10 cellular contexts compared by ENCODE assay signal in the genomic region with DNA sequence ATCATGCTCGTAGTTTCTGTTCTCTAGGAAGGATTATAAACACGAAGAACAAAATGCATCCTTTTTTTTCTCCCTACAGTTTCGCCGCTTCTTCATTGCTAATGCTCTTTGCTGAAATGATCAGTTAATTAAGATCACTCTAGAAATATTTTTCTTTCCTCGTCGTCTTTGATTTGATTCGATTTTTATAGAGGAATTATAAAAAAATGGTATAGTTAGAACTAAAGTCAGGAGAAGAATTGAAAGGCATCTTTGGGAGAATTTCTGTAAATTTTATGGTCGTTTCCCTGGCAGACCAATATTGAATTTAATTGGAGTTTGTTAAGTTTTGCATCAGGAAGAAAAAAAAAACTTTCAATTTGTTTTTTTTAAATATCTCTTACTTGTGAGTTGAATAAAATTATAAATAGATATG. TPM values are rescaled to one million over a fixed set of nuclear protein-coding genes. Genes with fewer than 3 reads are reported as not detected.
A peak's percentile ranks its signal among the peaks of the same experiment; 100 is the strongest.
DNase-seq lines count a peak whose midpoint lies in the region; ATAC-seq and TF ChIP-seq lines count a peak whose summit lies in the region.
"Had no signal": no experiment of that assay in that cellular context is flagged by ENCODE, and none has a peak within 500 bp of the region (broad histone marks: within the 10 kb centered on the region; RNA-seq: fewer than 3 reads in every experiment).

No MANE protein-coding gene starts in this region.

- H3K36me3 ChIP-seq in BE2C: no peaks in the 10 kb centered on the region
- H3K36me3 ChIP-seq in HUES64 (ENCODE audit: insufficient read depth, low read length): no peaks in the 10 kb centered on the region

- peaks cover 28% of the 10 kb centered on the region for H3K4me1 Mint-ChIP-seq in central memory CD8-positive, alpha-beta T cell
- H3K4me1 Mint-ChIP-seq in natural killer cell: peaks cover 28 to 45% of the 10 kb centered on the region in 2 donors

- H3K4me3 Mint-ChIP-seq in central memory CD8-positive, alpha-beta T cell: peak overlapping the region; percentile 77
- peak overlapping the region; percentile 87 for H3K4me3 Mint-ChIP-seq in natural killer cell

- intact Hi-C loops in natural killer cell (cut with micrococcal nuclease): loop anchor here (5.0 kb wide), 2 partner anchors 63 to 1778 kb away; a partner anchor contains a TSS

- peak overlapping the region; percentile 10 for H3K27ac Mint-ChIP-seq in central memory CD8-positive, alpha-beta T cell (ENCODE audit: low read depth)
- no peak overlapping the region for H3K27ac Mint-ChIP-seq in natural killer cell

- 19% methylated on average over 8 of the region's 8 CpGs for WGBS in HUES64

- H3K27ac ChIP-seq in HUES64 (ENCODE audit: low read depth, low read length): no peak overlapping the region
- H3K27ac ChIP-seq: body of pancreas had no signal

- no peak for DNase-seq in BE2C
- no peak for DNase-seq in central memory CD8-positive, alpha-beta T cell (ENCODE audit: low spot score in 2 of 2)
- no peak for DNase-seq in natural killer cell
- no peak for DNase-seq in NCI-H187 (lab: John Stamatoyannopoulos, UW)
- DNase-seq in NCI-H748 (lab: John Stamatoyannopoulos, UW; ENCODE audit: unreplicated experiment): no peak

- H3K9ac ChIP-seq in HUES64 (ENCODE audit: low read depth, low read length): no peak overlapping the region

- TF ChIP-seq CTCF in BE2C (IDR thresholded peaks at IDR 0.05; ENCODE audit: low read depth, low read length): no peak
- TF ChIP-seq CTCF in natural killer cell (IDR thresholded peaks at IDR 0.05): no peak

- no peak for ATAC-seq in central memory CD8-positive, alpha-beta T cell (replicated peaks; ENCODE audit: extremely low read depth, poor library complexity, severe bottlenecking)
- ATAC-seq in natural killer cell: no peak
- ATAC-seq in GM21526 (IDR thresholded peaks at IDR 0.05; ENCODE audit: low FRiP score, unreplicated experiment): no peak
- ATAC-seq in HG03571 (IDR thresholded peaks at IDR 0.05; ENCODE audit: unreplicated experiment): no peak

- H3K4me3 ChIP-seq in BE2C (ENCODE audit: low read depth, low read length) (peak overlapping the region; percentile 67), HUES64 (ENCODE audit: low read length) (peak overlapping the region; percentile 62)

- H3K27me3 ChIP-seq in BE2C (peaks cover 97% of the 10 kb centered on the region), HUES64 (ENCODE audit: insufficient read depth, low read length) (peaks cover 95% of the 10 kb centered on the region)

- H3K36me3 Mint-ChIP-seq in central memory CD8-positive, alpha-beta T cell (ENCODE audit: insufficient read depth): peaks cover 27% of the 10 kb centered on the region
- H3K36me3 Mint-ChIP-seq in natural killer cell: peaks cover 10% of the 10 kb centered on the region

- peaks cover 81% of the 10 kb centered on the region for H3K27me3 Mint-ChIP-seq in central memory CD8-positive, alpha-beta T cell
- peaks cover 55 to 64% of the 10 kb centered on the region in 2 donors for H3K27me3 Mint-ChIP-seq in natural killer cell (ENCODE audit: low read depth in 2 of 2)

- H3K9me3 Mint-ChIP-seq in central memory CD8-positive, alpha-beta T cell: no peaks in the 10 kb centered on the region
- H3K9me3 Mint-ChIP-seq in natural killer cell: no peaks in the 10 kb centered on the region

- no peaks in the 10 kb centered on the region; the same call in 1 of the 2 replicates for H3K9me3 ChIP-seq in BE2C
- no peaks in the 10 kb centered on the region for H3K9me3 ChIP-seq in HUES64 (ENCODE audit: insufficient read depth, low read depth, low read length)
- H3K9me3 ChIP-seq: body of pancreas had no signal

- H3K4me1 ChIP-seq in BE2C (no peaks in the 10 kb centered on the region), HUES64 (ENCODE audit: insufficient read depth, low read length) (peaks cover 11% of the 10 kb centered on the region)

RNA-seq across cellular contexts. Expression of a gene that starts 1.1 kb away (rescaled TPM):
- not detected for polyA plus RNA-seq in BE2C (2012; ENCODE audit: insufficient read depth, insufficient read length, low read depth)
- 1.6 TPM for polyA plus RNA-seq in HUES64 (2013, experiment 1 of 2)
- 1.9 TPM for polyA plus RNA-seq in HUES64 (2013, experiment 2 of 2)
- not detected for total RNA-seq in natural killer cell
- total RNA-seq: kidney epithelial cell had no signal
